ENCODE assay signal across 21 cellular contexts in genomic region chr19:35300340-35300649, GRCh38. TPM values are rescaled to one million over a fixed set of nuclear protein-coding genes. Genes with fewer than 3 reads are reported as not detected.
DNase-seq lines count a peak whose midpoint lies in the region; ATAC-seq, FAIRE-seq and TF ChIP-seq lines count a peak whose summit lies in the region.
"Had no signal": no experiment of that assay in that cellular context is flagged by ENCODE, and none has a peak within 500 bp of the region (broad histone marks: within the 10 kb centered on the region; RNA-seq: fewer than 3 reads in every experiment).

No MANE protein-coding gene starts in this region.

- TF ChIP-seq CTCF in K562 (IDR thresholded peaks at IDR 0.05 in 2 of 3, conservative IDR thresholded peaks at IDR 0.05 in 1 of 3; ENCODE audit: insufficient read depth in 2 of 3, low read depth in 1 of 3, low read length in 3 of 3): no peak
- no peak for TF ChIP-seq CTCF in osteoblast (IDR thresholded peaks at IDR 0.05; ENCODE audit: extremely low read depth, low read depth, low read length)

- H3K9me3 Mint-ChIP-seq in activated naive CD4-positive, alpha-beta T cell treated with anti-CD3 and anti-CD28 coated beads, Interleukin-2, amount 10 ng/mL, durations not matched to agents 7 days and 5 days: no peaks in the 10 kb centered on the region
- H3K9me3 Mint-ChIP-seq: CD4-positive, alpha-beta memory T cell; H9; HFFc6 had no signal

- no peak overlapping the region for H3K27ac Mint-ChIP-seq in activated naive CD4-positive, alpha-beta T cell treated with anti-CD3 and anti-CD28 coated beads, Interleukin-2, amount 10 ng/mL, durations not matched to agents 7 days and 5 days
- H3K27ac Mint-ChIP-seq: CD4-positive, alpha-beta memory T cell; H9; HFFc6 had no signal

- CTCF ChIA-PET in K562 (lab: Yijun Ruan, JAX; ENCODE audit: low intra/inter-chr PET ratio): no interaction called here
- CTCF ChIA-PET in activated naive CD4-positive, alpha-beta T cell treated with anti-CD3 and anti-CD28 coated beads, Interleukin-2, amount 10 ng/mL, durations not matched to agents 7 days and 5 days (lab: Charles Lee): no interaction called here

- peaks cover 17% of the 10 kb centered on the region for H3K27me3 Mint-ChIP-seq in activated naive CD4-positive, alpha-beta T cell treated with anti-CD3 and anti-CD28 coated beads, Interleukin-2, amount 10 ng/mL, durations not matched to agents 7 days and 5 days
- H3K27me3 Mint-ChIP-seq: CD4-positive, alpha-beta memory T cell had no signal

- TF ChIP-seq EP300 in K562 (IDR thresholded peaks at IDR 0.05; ENCODE audit: low read length): no peak

- H3K4me3 Mint-ChIP-seq in activated naive CD4-positive, alpha-beta T cell treated with anti-CD3 and anti-CD28 coated beads, Interleukin-2, amount 10 ng/mL, durations not matched to agents 7 days and 5 days: no peak overlapping the region
- H3K4me3 Mint-ChIP-seq: CD4-positive, alpha-beta memory T cell; H9; HFFc6 had no signal

- in situ Hi-C loops in K562 (cut with MboI): no loop called here

- H3K9me3 ChIP-seq in HUES6 (ENCODE audit: control insufficient read depth, insufficient read depth, low read depth, low read length) (no peaks in the 10 kb centered on the region), K562 (replicated peaks; ENCODE audit: control insufficient read depth, insufficient read depth, low read depth, low read length) (no peaks in the 10 kb centered on the region), osteoblast (ENCODE audit: low read depth, low read length) (no peaks in the 10 kb centered on the region)

- H2AFZ ChIP-seq in K562 (ENCODE audit: low read depth, low read length): peak overlapping the region; percentile 76
- no peak overlapping the region for H2AFZ ChIP-seq in osteoblast (ENCODE audit: low read length)
- H2AFZ ChIP-seq: GM23248 had no signal

- TF ChIP-seq POLR2A in K562 (conservative IDR thresholded peaks at IDR 0.05): no peak; the same call in 1 of the 2 replicates

- POLR2A ChIA-PET in K562 (lab: Yijun Ruan, JAX): interaction anchor here (1.0 to 2.1 kb wide), 2 partner anchors 9 to 21 kb away, joined by 3 to 7 read pairs; partner anchors contain the start of gene MAG

- H3K36me3 Mint-ChIP-seq in activated naive CD4-positive, alpha-beta T cell treated with anti-CD3 and anti-CD28 coated beads, Interleukin-2, amount 10 ng/mL, durations not matched to agents 7 days and 5 days: no peaks in the 10 kb centered on the region
- H3K36me3 Mint-ChIP-seq: CD4-positive, alpha-beta memory T cell had no signal

- H3K4me3 ChIP-seq in H7 (ENCODE audit: insufficient read depth, low read depth, low read length) (peak overlapping the region; percentile 17; the same call in 1 of the 2 replicates), HUES6 (ENCODE audit: low read depth, low read length) (peak overlapping the region; percentile 43), K562 (peak overlapping the region; percentile 37), osteoblast (ENCODE audit: insufficient read depth, low read length) (no peak overlapping the region)
- H3K4me3 ChIP-seq: GM12878, GM23248 had no signal

- H3K27me3 ChIP-seq in H7 (ENCODE audit: control insufficient read depth, insufficient read depth, low read length) (peaks cover 1% of the 10 kb centered on the region; the same call in 1 of the 2 replicates), HUES6 (ENCODE audit: control insufficient read depth, insufficient read depth, low read length) (no peaks in the 10 kb centered on the region), K562 (ENCODE audit: control insufficient read depth in 2 of 2, insufficient read depth in 2 of 2, low read length in 2 of 2) (no peaks in the 10 kb centered on the region; a peak in 1 of 5 replicates), osteoblast (ENCODE audit: insufficient read depth, low read length) (no peaks in the 10 kb centered on the region)

- H3K4me2 ChIP-seq in K562 (ENCODE audit: insufficient read depth, low read length): peak overlapping the region; percentile 72
- H3K4me2 ChIP-seq in osteoblast (ENCODE audit: insufficient read depth, low read length): no peak overlapping the region

- no peak for DNase-seq in H7
- DNase-seq in K562 (ENCODE audit: extremely low read depth in 1 of 4, low spot score in 3 of 4): peak in 2 of 4 experiments; percentile 41 to 64
- peak; percentile 35 for DNase-seq in osteoblast (ENCODE audit: insufficient read length, low spot score, missing footprints)
- no peak for DNase-seq in cortex of kidney (lab: John Stamatoyannopoulos, UW)
- no peak for DNase-seq in activated naive CD4-positive, alpha-beta T cell treated with anti-CD3 and anti-CD28 coated beads, Interleukin-2, amount 10 ng/mL, durations not matched to agents 7 days and 5 days
- DNase-seq: Calu3; CD4-positive, alpha-beta memory T cell; COR-L47; DND-41; GDM1; HFFc6 had no signal

- ATAC-seq in K562 (no peak), HG02642 (IDR thresholded peaks at IDR 0.05; ENCODE audit: poor library complexity, unreplicated experiment) (no peak)
- ATAC-seq: GM12878 had no signal

- intact Hi-C loops in K562 (cut with micrococcal nuclease): no loop called here

- H3K36me3 ChIP-seq in H7 (replicated peaks; ENCODE audit: control insufficient read depth, insufficient read depth, low read length) (no peaks in the 10 kb centered on the region), HUES6 (ENCODE audit: control insufficient read depth, insufficient read depth, low read length) (no peaks in the 10 kb centered on the region), K562 (ENCODE audit: control insufficient read depth, insufficient read depth, low read length) (no peaks in the 10 kb centered on the region), osteoblast (ENCODE audit: insufficient read depth, low read length) (no peaks in the 10 kb centered on the region)

- H3K9ac ChIP-seq in HUES6 (ENCODE audit: low read length): no peak overlapping the region
- H3K9ac ChIP-seq in K562 (ENCODE audit: insufficient read depth in 1 of 2, low read depth in 2 of 2, low read length in 2 of 2): peak overlapping the region; percentile 40 to 88; a peak in 3 of 4 replicates
- H3K9ac ChIP-seq: GM23248 had no signal

- TF ChIP-seq RAD21 in K562 (CRISPR knock-in tag; conservative IDR thresholded peaks at IDR 0.05 in 1 of 2, IDR thresholded peaks at IDR 0.05 in 1 of 2): no peak

- 14% methylated on average over 9 of the region's 10 CpGs for WGBS in K562 (ENCODE audit: insufficient coverage, low coverage, missing lambda C conversion rate)

- no peak overlapping the region for H3K27ac ChIP-seq in HUES6 (ENCODE audit: low read depth, low read length)
- H3K27ac ChIP-seq in K562 (ENCODE audit: extremely low read depth, low read depth, low read length): peak overlapping the region; percentile 68
- H3K27ac ChIP-seq in osteoblast (ENCODE audit: low read depth, low read length): no peak overlapping the region
- H3K27ac ChIP-seq: GM23248 had no signal

- TSS peak; percentile 82 for BruUV-seq in K562 (replicated peaks; lab: Mats Ljungman, UMichigan)

- no peak for FAIRE-seq in K562 (lab: Jason Lieb, UNC)
- FAIRE-seq: GM12878, GM19239, H1 had no signal

- peaks cover 8% of the 10 kb centered on the region for H3K4me1 Mint-ChIP-seq in activated naive CD4-positive, alpha-beta T cell treated with anti-CD3 and anti-CD28 coated beads, Interleukin-2, amount 10 ng/mL, durations not matched to agents 7 days and 5 days

- H4K20me1 ChIP-seq in K562 (replicated peaks; ENCODE audit: control insufficient read depth, insufficient read depth, low read length) (no peaks in the 10 kb centered on the region), osteoblast (ENCODE audit: insufficient read depth, low read length) (no peaks in the 10 kb centered on the region)

- peaks cover 12% of the 10 kb centered on the region for H3K4me1 ChIP-seq in HUES6 (ENCODE audit: control insufficient read depth, insufficient read depth, low read length)
- peaks cover 56 to 70% of the 10 kb centered on the region in 2 experiments for H3K4me1 ChIP-seq in K562 (replicated peaks in 1 of 2; ENCODE audit: control insufficient read depth in 2 of 2, insufficient read depth in 2 of 2, low read length in 2 of 2)
- no peaks in the 10 kb centered on the region for H3K4me1 ChIP-seq in osteoblast (ENCODE audit: insufficient read depth, low read length)

- H3K9me1 ChIP-seq in K562 (ENCODE audit: control insufficient read depth, insufficient read depth, low read length): peaks cover 9% of the 10 kb centered on the region

- no peaks in the 10 kb centered on the region for H3K79me2 ChIP-seq in K562 (ENCODE audit: control insufficient read depth, insufficient read depth, low read length)
- H3K79me2 ChIP-seq in osteoblast (ENCODE audit: insufficient read depth, low read length): no peaks in the 10 kb centered on the region

RNA-seq across cellular contexts. Expression of gene MAG, which starts 8.3 kb away (rescaled TPM):
- total RNA-seq in H7 (2014; rRNA removed; shearing (Covaris generic)): 0.10 TPM in 1 of 2 replicates, not detected in the other
- 9.6 and 21.9 TPM in 2 replicates for total RNA-seq in K562 (2011; cell fraction: chromatin; rRNA removed; ENCODE audit: low replicate concordance)
- 25.2 and 25.7 TPM in 2 replicates for total RNA-seq in K562 (2011; cell fraction: nucleolus; rRNA removed)
- total RNA-seq in K562 (2011; cell fraction: nucleoplasm; rRNA removed): 12.0 and 17.2 TPM in 2 replicates
- total RNA-seq in K562 (2014; rRNA removed): 6.3 and 9.0 TPM in 2 replicates
- total RNA-seq in K562 (2014; rRNA removed; fragmentation: Illumina TruSeq; extraction: Trizol): 0.67 and 1.1 TPM in 2 replicates
- 2.8 and 4.6 TPM in 2 replicates for total RNA-seq in K562 (2015; rRNA removed; fragmentation: Illumina TruSeq; extraction: Trizol)
- 6.4 and 7.7 TPM in 2 replicates for total RNA-seq in K562 (2021)
- 1.4 and 1.6 TPM in 2 replicates for polyA plus RNA-seq in K562 (2011; rRNA removed)
- 1.6 and 6.7 TPM in 2 replicates for polyA plus RNA-seq in K562 (2011; cell fraction: cytosol; rRNA removed)
- polyA plus RNA-seq in K562 (2011; cell fraction: nucleus; rRNA removed): 1.9 and 8.2 TPM in 2 replicates
- 2.3 and 5.2 TPM in 2 replicates for polyA plus RNA-seq in K562 (2012)
- polyA plus RNA-seq in K562 (2014; fragmentation: Illumina TruSeq; extraction: Trizol): 0.61 and 3.3 TPM in 2 replicates
- under 1 TPM; 0.11 to 0.39 TPM for polyA plus RNA-seq in K562 (2014; fragmentation: Nextera tagmentation; extraction: Ambion mirVana)
- 2.9 and 10.0 TPM in 2 replicates for polyA plus RNA-seq in K562 (2014; rRNA removed)
- 1.4 TPM in 1 of 2 replicates, not detected in the other for polyA minus RNA-seq in K562 (2011; rRNA and poly(A)+ RNA removed)
- 3.0 and 8.6 TPM in 2 replicates for polyA minus RNA-seq in K562 (2011; cell fraction: cytosol; rRNA and poly(A)+ RNA removed)
- 3.8 and 6.6 TPM in 2 replicates for polyA minus RNA-seq in K562 (2011; cell fraction: nucleus; rRNA and poly(A)+ RNA removed)
- not detected in 2 replicates for total RNA-seq in osteoblast
- total RNA-seq: A172; A673; Calu3; CD4-positive, alpha-beta memory T cell; GM23248; H9; HFFc6 had no signal
- polyA plus RNA-seq: BJ; CD4-positive, alpha-beta memory T cell; GM23248 had no signal

RNA-seq across cellular contexts. Expression of gene HAMP, which starts 18.0 kb away (rescaled TPM):
- total RNA-seq in H7 (2014; rRNA removed; shearing (Covaris generic)): not detected in 2 replicates
- total RNA-seq in K562 (2011; cell fraction: chromatin; rRNA removed; ENCODE audit: low replicate concordance): 0.25 and 1.3 TPM in 2 replicates
- total RNA-seq in K562 (2011; cell fraction: nucleolus; rRNA removed): 1.5 and 2.1 TPM in 2 replicates
- total RNA-seq in K562 (2011; cell fraction: nucleoplasm; rRNA removed): 0.84 and 1.9 TPM in 2 replicates
- not detected in 2 replicates for total RNA-seq in K562 (2014; rRNA removed)
- 0.29 TPM in 1 of 2 replicates, not detected in the other for total RNA-seq in K562 (2014; rRNA removed; fragmentation: Illumina TruSeq; extraction: Trizol)
- total RNA-seq in K562 (2015; rRNA removed; fragmentation: Illumina TruSeq; extraction: Trizol): 0.57 TPM in 1 of 2 replicates, not detected in the other
- 0.29 TPM in 2 replicates for total RNA-seq in K562 (2021)
- polyA plus RNA-seq in K562 (2011; rRNA removed): 0.26 and 0.39 TPM in 2 replicates
- polyA plus RNA-seq in K562 (2011; cell fraction: cytosol; rRNA removed): 0.74 and 3.9 TPM in 2 replicates
- polyA plus RNA-seq in K562 (2011; cell fraction: nucleus; rRNA removed): 0.24 and 0.74 TPM in 2 replicates
- 0.98 and 2.0 TPM in 2 replicates for polyA plus RNA-seq in K562 (2012)
- 0.64 and 1.1 TPM in 2 replicates for polyA plus RNA-seq in K562 (2014; fragmentation: Illumina TruSeq; extraction: Trizol)
- polyA plus RNA-seq in K562 (2014; fragmentation: Nextera tagmentation; extraction: Ambion mirVana): 1 to 10 TPM in 1 of 2 experiments, under 1 TPM in 1; 0.65 to 1.0 TPM
- 0.05 and 0.76 TPM in 2 replicates for polyA plus RNA-seq in K562 (2014; rRNA removed)
- 0.11 TPM in 1 of 2 replicates, not detected in the other for polyA minus RNA-seq in K562 (2011; rRNA and poly(A)+ RNA removed)
- polyA minus RNA-seq in K562 (2011; cell fraction: cytosol; rRNA and poly(A)+ RNA removed): 1.6 TPM in 1 of 2 replicates, not detected in the other
- 0.11 and 0.67 TPM in 2 replicates for polyA minus RNA-seq in K562 (2011; cell fraction: nucleus; rRNA and poly(A)+ RNA removed)
- total RNA-seq in osteoblast: not detected in 2 replicates
- total RNA-seq: A172, GM23248, H1, HFFc6 had no signal
- polyA plus RNA-seq: BJ; CD4-positive, alpha-beta memory T cell; GM23248 had no signal

RNA-seq across cellular contexts. Expression of gene CD22, which starts 28.7 kb away (rescaled TPM):
- total RNA-seq in H7 (2014; rRNA removed; shearing (Covaris generic)): 0.44 TPM in 1 of 2 replicates, not detected in the other
- 29.7 and 39.0 TPM in 2 replicates for total RNA-seq in K562 (2011; cell fraction: chromatin; rRNA removed; ENCODE audit: low replicate concordance)
- 22.1 and 24.3 TPM in 2 replicates for total RNA-seq in K562 (2011; cell fraction: nucleolus; rRNA removed)
- total RNA-seq in K562 (2011; cell fraction: nucleoplasm; rRNA removed): 23.2 and 26.7 TPM in 2 replicates
- 5.0 and 5.3 TPM in 2 replicates for total RNA-seq in K562 (2014; rRNA removed)
- total RNA-seq in K562 (2014; rRNA removed; fragmentation: Illumina TruSeq; extraction: Trizol): 2.3 and 2.4 TPM in 2 replicates
- total RNA-seq in K562 (2015; rRNA removed; fragmentation: Illumina TruSeq; extraction: Trizol): 1.7 and 2.1 TPM in 2 replicates
- total RNA-seq in K562 (2021): 3.5 and 5.9 TPM in 2 replicates
- 2.4 and 4.2 TPM in 2 replicates for polyA plus RNA-seq in K562 (2011; rRNA removed)
- polyA plus RNA-seq in K562 (2011; cell fraction: cytosol; rRNA removed): 2.3 and 3.4 TPM in 2 replicates
- polyA plus RNA-seq in K562 (2011; cell fraction: nucleus; rRNA removed): 5.1 and 17.6 TPM in 2 replicates
- 3.0 and 4.6 TPM in 2 replicates for polyA plus RNA-seq in K562 (2012)
- 3.7 and 4.1 TPM in 2 replicates for polyA plus RNA-seq in K562 (2014; fragmentation: Illumina TruSeq; extraction: Trizol)
- under 1 TPM; 0.29 to 0.84 TPM for polyA plus RNA-seq in K562 (2014; fragmentation: Nextera tagmentation; extraction: Ambion mirVana)
- polyA plus RNA-seq in K562 (2014; rRNA removed): 4.1 and 6.2 TPM in 2 replicates
- polyA minus RNA-seq in K562 (2011; rRNA and poly(A)+ RNA removed): 1.4 and 6.6 TPM in 2 replicates
- 3.2 TPM in 1 of 2 replicates, not detected in the other for polyA minus RNA-seq in K562 (2011; cell fraction: cytosol; rRNA and poly(A)+ RNA removed)
- polyA minus RNA-seq in K562 (2011; cell fraction: nucleus; rRNA and poly(A)+ RNA removed): 1.6 and 3.8 TPM in 2 replicates
- under 0.01 TPM in 1 of 2 replicates, not detected in the other for total RNA-seq in osteoblast
- total RNA-seq: A673, GM23248, H9 had no signal
- polyA plus RNA-seq: BJ had no signal

RNA-seq across cellular contexts. Expression of gene USF2, which starts 31.5 kb away (rescaled TPM):
- total RNA-seq in H7 (2014; rRNA removed; shearing (Covaris generic)): 79.3 and 91.7 TPM in 2 replicates
- 42.6 and 101 TPM in 2 replicates for total RNA-seq in K562 (2011; cell fraction: chromatin; rRNA removed; ENCODE audit: low replicate concordance)
- 81.1 and 82.5 TPM in 2 replicates for total RNA-seq in K562 (2011; cell fraction: nucleolus; rRNA removed)
- 54.4 and 62.0 TPM in 2 replicates for total RNA-seq in K562 (2011; cell fraction: nucleoplasm; rRNA removed)
- 79.6 and 92.0 TPM in 2 replicates for total RNA-seq in K562 (2014; rRNA removed)
- total RNA-seq in K562 (2014; rRNA removed; fragmentation: Illumina TruSeq; extraction: Trizol): 27.8 and 31.1 TPM in 2 replicates
- 41.3 and 44.8 TPM in 2 replicates for total RNA-seq in K562 (2015; rRNA removed; fragmentation: Illumina TruSeq; extraction: Trizol)
- 79.6 and 85.1 TPM in 2 replicates for total RNA-seq in K562 (2021)
- 62.5 and 69.2 TPM in 2 replicates for polyA plus RNA-seq in K562 (2011; rRNA removed)
- 53.9 and 98.4 TPM in 2 replicates for polyA plus RNA-seq in K562 (2011; cell fraction: cytosol; rRNA removed)
- 102 and 108 TPM in 2 replicates for polyA plus RNA-seq in K562 (2011; cell fraction: nucleus; rRNA removed)
- polyA plus RNA-seq in K562 (2012): 81.4 and 98.5 TPM in 2 replicates
- polyA plus RNA-seq in K562 (2014; fragmentation: Illumina TruSeq; extraction: Trizol): 57.2 and 58.4 TPM in 2 replicates
- under 1 TPM; 0.27 to 0.34 TPM for polyA plus RNA-seq in K562 (2014; fragmentation: Nextera tagmentation; extraction: Ambion mirVana)
- polyA plus RNA-seq in K562 (2014; rRNA removed): 78.0 and 93.7 TPM in 2 replicates
- 31.5 and 39.4 TPM in 2 replicates for polyA minus RNA-seq in K562 (2011; rRNA and poly(A)+ RNA removed)
- 28.5 and 53.2 TPM in 2 replicates for polyA minus RNA-seq in K562 (2011; cell fraction: cytosol; rRNA and poly(A)+ RNA removed)
- 21.7 and 31.3 TPM in 2 replicates for polyA minus RNA-seq in K562 (2011; cell fraction: nucleus; rRNA and poly(A)+ RNA removed)
- total RNA-seq in osteoblast: 66.2 and 74.0 TPM in 2 replicates

RNA-seq across cellular contexts. Expression of gene FFAR1, which starts 47.4 kb away (rescaled TPM):
- not detected in 2 replicates for total RNA-seq in H7 (2014; rRNA removed; shearing (Covaris generic))
- 0.28 TPM in 1 of 2 replicates, not detected in the other for total RNA-seq in K562 (2011; cell fraction: chromatin; rRNA removed; ENCODE audit: low replicate concordance)
- 0.13 and 0.17 TPM in 2 replicates for total RNA-seq in K562 (2011; cell fraction: nucleolus; rRNA removed)
- total RNA-seq in K562 (2011; cell fraction: nucleoplasm; rRNA removed): not detected in 2 replicates
- total RNA-seq in K562 (2014; rRNA removed) (not detected in 2 replicates), K562 (2014; rRNA removed; fragmentation: Illumina TruSeq; extraction: Trizol) (not detected in 2 replicates), K562 (2015; rRNA removed; fragmentation: Illumina TruSeq; extraction: Trizol) (not detected in 2 replicates), K562 (2021) (not detected in 2 replicates), osteoblast (not detected in 2 replicates)
- polyA plus RNA-seq in K562 (2011; rRNA removed) (not detected in 2 replicates), K562 (2014; fragmentation: Illumina TruSeq; extraction: Trizol) (not detected in 2 replicates), K562 (2014; fragmentation: Nextera tagmentation; extraction: Ambion mirVana) (not detected), K562 (2014; rRNA removed) (not detected in 2 replicates)
- polyA plus RNA-seq in K562 (2011; cell fraction: cytosol; rRNA removed): not detected in 2 replicates
- 0.06 TPM in 1 of 2 replicates, not detected in the other for polyA plus RNA-seq in K562 (2011; cell fraction: nucleus; rRNA removed)
- not detected in 2 replicates for polyA plus RNA-seq in K562 (2012)
- not detected in 2 replicates for polyA minus RNA-seq in K562 (2011; rRNA and poly(A)+ RNA removed)
- polyA minus RNA-seq in K562 (2011; cell fraction: cytosol; rRNA and poly(A)+ RNA removed): not detected in 2 replicates
- polyA minus RNA-seq in K562 (2011; cell fraction: nucleus; rRNA and poly(A)+ RNA removed): not detected in 2 replicates
- total RNA-seq: A172; A673; Calu3; CD4-positive, alpha-beta memory T cell; GM23248; H1; H9; HFFc6 had no signal
- polyA plus RNA-seq: BJ; CD4-positive, alpha-beta memory T cell; GM23248; H1 had no signal
